ENCODE assay signal across 11 cellular contexts in genomic region chr13:76828316-76828741, GRCh38. TPM values are rescaled to one million over a fixed set of nuclear protein-coding genes. Genes with fewer than 3 reads are reported as not detected.
DNase-seq lines count a peak whose midpoint lies in the region; ATAC-seq, FAIRE-seq and TF ChIP-seq lines count a peak whose summit lies in the region.
"Had no signal": no experiment of that assay in that cellular context is flagged by ENCODE, and none has a peak within 500 bp of the region (broad histone marks: within the 10 kb centered on the region; RNA-seq: fewer than 3 reads in every experiment).

No MANE protein-coding gene starts in this region.

- RAD21 ChIA-PET in GM12878 (lab: Charles Lee; ENCODE audit: unreplicated experiment) = no interaction called here

- no TSS peak for BruUV-seq in GM12878 (replicated peaks; lab: Mats Ljungman, UMichigan)

- TF ChIP-seq CTCF in GM13977 (IDR thresholded peaks at IDR 0.05; ENCODE audit: extremely low read depth, insufficient read depth, missing control alignments) (no peak), GM12878 (IDR thresholded peaks at IDR 0.05 in 2 of 3, conservative IDR thresholded peaks at IDR 0.05 in 1 of 3; ENCODE audit: control insufficient read depth in 2 of 3, extremely low read depth in 1 of 3, insufficient read depth in 1 of 3, low read depth in 3 of 3, low read length in 3 of 3) (no peak)

- H3K27ac ChIP-seq in GM12878 (ENCODE audit: control insufficient read depth, insufficient read depth) = no peak overlapping the region
- H3K27ac ChIP-seq: KMS-11 had no signal

- DNase-seq in GM13977 (ENCODE audit: low spot score) (peak; percentile 17), GM12878 (ENCODE audit: low read depth, low spot score) (no peak), H54 (ENCODE audit: insufficient read length, low spot score) (no peak), Ammon's horn (ENCODE audit: low spot score) (no peak)
- no peak for DNase-seq in NK-92 treated with Interleukin-12 subunit alpha and Interleukin-12 subunit beta, amount 100 ng/mL, for 24 hours (lab: John Stamatoyannopoulos, UW)
- DNase-seq: activated naive CD8-positive, alpha-beta T cell treated with anti-CD3 and anti-CD28 coated beads, Interleukin-2, amount 10 ng/mL, durations not matched to agents 7 days and 5 days; H7 had no signal

- TF ChIP-seq POLR2A in GM12878 (IDR thresholded peaks at IDR 0.05; ENCODE audit: low read depth, low read length) (no peak), H54 (IDR thresholded peaks at IDR 0.05; ENCODE audit: low read depth, low read length) (no peak)

- no peak for TF ChIP-seq RAD21 in GM12878 (IDR thresholded peaks at IDR 0.05; ENCODE audit: insufficient read depth, low read depth, low read length)

- H3K9me3 ChIP-seq in GM12878 (replicated peaks; ENCODE audit: control insufficient read depth, insufficient read depth, low read length) = no peaks in the 10 kb centered on the region

- WGBS in GM12878 (ENCODE audit: insufficient coverage, insufficient replicate concordance, low lambda C conversion rate, missing lambda C conversion rate) = 12% methylated on average over 3 of the region's 3 CpGs

- no peak overlapping the region; the same call in 1 of the 2 replicates for H2AFZ ChIP-seq in GM12878 (ENCODE audit: control insufficient read depth, low read depth, low read length)

- no peaks in the 10 kb centered on the region for H3K79me2 ChIP-seq in GM12878 (ENCODE audit: control insufficient read depth, insufficient read depth, low read length)

- in situ Hi-C loops in GM13977 (cut with MboI; ENCODE audit: low pct_unique_long_range_greater_than_20kb, low sequenced_read_pairs, unreplicated experiment) (no loop called here), GM12878 (cut with MboI) (no loop called here)

- no peak overlapping the region for H3K9ac ChIP-seq in GM12878 (ENCODE audit: control insufficient read depth, insufficient read depth, low read length)
- H3K9ac ChIP-seq: KMS-11 had no signal

- no peaks in the 10 kb centered on the region for H3K27me3 ChIP-seq in GM12878 (replicated peaks in 1 of 2; ENCODE audit: control insufficient read depth in 2 of 2, insufficient read depth in 2 of 2, low read length in 1 of 2)

- H3K4me2 ChIP-seq in GM12878 (ENCODE audit: control insufficient read depth, insufficient read depth) = no peak overlapping the region
- H3K4me2 ChIP-seq: KMS-11 had no signal

- POLR2A ChIA-PET in GM12878 (lab: Charles Lee) = no interaction called here

- intact Hi-C loops in GM12878 (cut with micrococcal nuclease; ENCODE audit: unreplicated experiment) = no loop called here

- no peak overlapping the region for H3K4me3 ChIP-seq in GM12878

- CTCF ChIA-PET in GM12878 (lab: Yijun Ruan, JAX) = interaction anchor here (0.6 kb wide), 1 partner anchor 57 kb away, joined by 3 read pairs; no protein-coding TSS in a partner anchor

- no peaks in the 10 kb centered on the region for H3K36me3 ChIP-seq in GM12878 (ENCODE audit: control insufficient read depth in 2 of 2, insufficient read depth in 2 of 2, low read length in 1 of 2)

- SMC1A ChIA-PET in GM12878 (lab: Charles Lee; ENCODE audit: uncharacterized antibody, unreplicated experiment) = no interaction called here

- no peaks in the 10 kb centered on the region; the same call in 1 of the 2 replicates for H3K4me1 ChIP-seq in GM12878 (ENCODE audit: control insufficient read depth, insufficient read depth, low read length)

- ATAC-seq in GM19043 (IDR thresholded peaks at IDR 0.05; ENCODE audit: low read depth, unreplicated experiment) (peak; percentile 49), HG03025 (IDR thresholded peaks at IDR 0.05; ENCODE audit: low FRiP score, unreplicated experiment) (peak; percentile 61), GM12878 (peak; percentile 47), HG03095 (IDR thresholded peaks at IDR 0.05; ENCODE audit: unreplicated experiment) (no peak)

- no peak for FAIRE-seq in GM12878 (lab: Jason Lieb, UNC)
- FAIRE-seq in H54 (lab: Jason Lieb, UNC) = no peak

- TF ChIP-seq EP300 in GM12878 (IDR thresholded peaks at IDR 0.05; ENCODE audit: borderline replicate concordance in 1 of 2, control insufficient read depth in 1 of 2, low read depth in 2 of 2, low read length in 2 of 2) = no peak

- H4K20me1 ChIP-seq in GM12878 (ENCODE audit: control insufficient read depth, insufficient read depth) = no peaks in the 10 kb centered on the region

TF ChIP-seq in GM12878, 131 proteins besides CTCF, POLR2A, EP300 and RAD21:
- no peak for TF ChIP-seq HCFC1 (IDR thresholded peaks at IDR 0.05; ENCODE audit: low read length)
- no peak for TF ChIP-seq KLF5 (IDR thresholded peaks at IDR 0.05; ENCODE audit: partially characterized antibody)
- no peak for TF ChIP-seq KDM1A (IDR thresholded peaks at IDR 0.05; ENCODE audit: borderline replicate concordance)
- TF ChIP-seq, protein P1, sequence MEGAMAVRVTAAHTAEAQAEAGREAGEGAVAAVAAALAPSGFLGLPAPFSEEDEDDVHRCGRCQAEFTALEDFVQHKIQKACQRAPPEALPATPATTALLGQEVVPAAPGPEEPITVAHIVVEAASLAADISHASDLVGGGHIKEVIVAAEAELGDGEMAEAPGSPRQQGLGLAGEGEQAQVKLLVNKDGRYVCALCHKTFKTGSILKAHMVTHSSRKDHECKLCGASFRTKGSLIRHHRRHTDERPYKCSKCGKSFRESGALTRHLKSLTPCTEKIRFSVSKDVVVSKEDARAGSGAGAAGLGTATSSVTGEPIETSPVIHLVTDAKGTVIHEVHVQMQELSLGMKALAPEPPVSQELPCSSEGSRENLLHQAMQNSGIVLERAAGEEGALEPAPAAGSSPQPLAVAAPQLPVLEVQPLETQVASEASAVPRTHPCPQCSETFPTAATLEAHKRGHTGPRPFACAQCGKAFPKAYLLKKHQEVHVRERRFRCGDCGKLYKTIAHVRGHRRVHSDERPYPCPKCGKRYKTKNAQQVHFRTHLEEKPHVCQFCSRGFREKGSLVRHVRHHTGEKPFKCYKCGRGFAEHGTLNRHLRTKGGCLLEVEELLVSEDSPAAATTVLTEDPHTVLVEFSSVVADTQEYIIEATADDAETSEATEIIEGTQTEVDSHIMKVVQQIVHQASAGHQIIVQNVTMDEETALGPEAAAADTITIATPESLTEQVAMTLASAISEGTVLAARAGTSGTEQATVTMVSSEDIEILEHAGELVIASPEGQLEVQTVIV (IDR thresholded peaks at IDR 0.05; ENCODE audit: borderline replicate concordance, partially characterized antibody) = no peak
- TF ChIP-seq SP1 (IDR thresholded peaks at IDR 0.05; ENCODE audit: low read depth, low read length) = no peak

RNA-seq across cellular contexts. Expression of gene KCTD12, which starts 57.9 kb away (rescaled TPM):
- 1.8 and 2.2 TPM in 2 replicates for total RNA-seq in GM12878 (2013; cell fraction: nucleolus; rRNA removed)
- total RNA-seq in GM12878 (2014; rRNA removed) = 2.0 and 2.1 TPM in 2 replicates
- total RNA-seq in GM12878 (2014; rRNA removed; fragmentation: Illumina TruSeq; extraction: Trizol) = 1.5 and 1.7 TPM in 2 replicates
- 2.8 and 2.9 TPM in 2 replicates for total RNA-seq in GM12878 (2021)
- 0.93 TPM for polyA plus RNA-seq in GM12878 (2011; ENCODE audit: low read depth)
- 0.24 and 0.35 TPM in 2 replicates for polyA plus RNA-seq in GM12878 (2011; rRNA removed)
- 0.09 and 0.12 TPM in 2 replicates for polyA plus RNA-seq in GM12878 (2011; cell fraction: cytosol; rRNA removed)
- polyA plus RNA-seq in GM12878 (2011; cell fraction: nucleus; rRNA removed) = 0.22 and 0.23 TPM in 2 replicates
- polyA plus RNA-seq in GM12878 (2012) = 1.7 TPM in 2 replicates
- 2.1 and 2.3 TPM in 2 replicates for polyA plus RNA-seq in GM12878 (2014; fragmentation: Illumina TruSeq; extraction: Trizol)
- under 1 TPM; 0.39 to 0.79 TPM for polyA plus RNA-seq in GM12878 (2014; fragmentation: Nextera tagmentation; extraction: Ambion mirVana)
- 1.1 and 1.3 TPM in 2 replicates for polyA plus RNA-seq in GM12878 (2014; rRNA removed)
- polyA plus RNA-seq in GM12878 (2016; fragmentation: Nextera tagmentation; extraction: Ambion mirVana) = under 1 TPM; 0.32 to 0.39 TPM
- polyA minus RNA-seq in GM12878 (2011; rRNA and poly(A)+ RNA removed) = 0.22 and 0.31 TPM in 2 replicates
- polyA minus RNA-seq in GM12878 (2011; cell fraction: cytosol; rRNA and poly(A)+ RNA removed) = 0.27 TPM in 1 of 2 replicates, not detected in the other
- polyA minus RNA-seq in GM12878 (2011; cell fraction: nucleus; rRNA and poly(A)+ RNA removed) = 0.12 and 0.29 TPM in 2 replicates
